Comparison of ENCODE assay signal across 1 cellular context in the genomic region with DNA sequence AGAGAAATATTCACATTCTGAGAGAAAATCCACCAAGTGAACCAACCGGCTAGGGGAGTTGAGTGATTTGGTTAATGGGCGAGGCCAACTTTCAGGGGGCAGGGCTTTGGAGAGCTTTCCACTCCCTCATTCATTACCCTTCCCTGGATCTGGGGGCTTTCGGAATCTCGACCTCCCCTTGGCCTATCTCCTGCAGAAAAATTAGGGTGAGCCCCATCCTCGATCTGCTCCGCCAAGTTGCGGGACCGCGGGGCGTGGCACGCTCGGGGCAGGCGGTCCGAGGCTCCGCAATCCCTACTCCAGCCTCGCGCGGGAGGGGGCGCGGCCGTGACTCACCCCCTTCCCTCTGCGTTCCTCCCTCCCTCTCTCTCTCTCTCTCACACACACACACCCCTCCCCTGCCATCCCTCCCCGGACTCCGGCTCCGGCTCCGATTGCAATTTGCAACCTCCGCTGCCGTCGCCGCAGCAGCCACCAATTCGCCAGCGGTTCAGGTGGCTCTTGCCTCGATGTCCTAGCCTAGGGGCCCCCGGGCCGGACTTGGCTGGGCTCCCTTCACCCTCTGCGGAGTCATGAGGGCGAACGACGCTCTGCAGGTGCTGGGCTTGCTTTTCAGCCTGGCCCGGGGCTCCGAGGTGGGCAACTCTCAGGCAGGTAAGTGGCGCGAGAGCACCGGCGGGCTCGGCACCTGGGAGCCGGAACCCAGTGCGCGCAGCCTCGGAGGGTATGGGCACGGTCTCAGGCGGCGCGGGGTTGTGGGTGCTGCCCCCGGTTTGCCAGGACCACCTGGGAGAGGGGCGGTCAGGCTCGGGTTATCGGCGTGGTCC.
A peak's percentile ranks its signal among the peaks of the same experiment; 100 is the strongest.
TF ChIP-seq lines count a peak whose summit lies in the region.

ERBB3 (plus strand) TSS at position 437 of the 827 bp plus-strand sequence; CDS start at position 573, 136 bp downstream.

TF ChIP-seq in HepG2, 621 proteins besides CTCF, POLR2A, EP300 and RAD21 (continued from another document and continues in another):
- TF ChIP-seq SP1 (IDR thresholded peaks at IDR 0.05) (no peak), SP1 (CRISPR knock-in tag; IDR thresholded peaks at IDR 0.05) (peak; percentile 76), ELF3 (CRISPR knock-in tag; IDR thresholded peaks at IDR 0.05) (no peak; the same call in 1 of the 2 replicates), ZNF331 (CRISPR knock-in tag; IDR thresholded peaks at IDR 0.05) (0 out of 2 replicates have a peak, but pooled peaks have one; percentile 22), REL (CRISPR knock-in tag; conservative IDR thresholded peaks at IDR 0.05) (no peak; the same call in 1 of the 2 replicates), ZZZ3 (CRISPR knock-in tag; IDR thresholded peaks at IDR 0.05; ENCODE audit: borderline replicate concordance) (no peak; the same call in 1 of the 2 replicates), ZNF441 (CRISPR knock-in tag; IDR thresholded peaks at IDR 0.05; ENCODE audit: borderline replicate concordance) (no peak; the same call in 1 of the 2 replicates), PLSCR1 (CRISPR knock-in tag; IDR thresholded peaks at IDR 0.05; ENCODE audit: borderline replicate concordance) (no peak), ZNF644 (CRISPR knock-in tag; IDR thresholded peaks at IDR 0.05; ENCODE audit: low read depth) (no peak), KMT2B (CRISPR knock-in tag; IDR thresholded peaks at IDR 0.05) (peak; percentile 43; the same call in 1 of the 2 replicates), THYN1 (CRISPR knock-in tag; IDR thresholded peaks at IDR 0.05; ENCODE audit: borderline replicate concordance, low read depth) (0 out of 2 replicates have a peak, but pooled peaks have one; percentile 64), ZSCAN21 (CRISPR knock-in tag; IDR thresholded peaks at IDR 0.05; ENCODE audit: borderline replicate concordance) (peak; percentile 74; the same call in 1 of the 2 replicates), GZF1 (CRISPR knock-in tag; IDR thresholded peaks at IDR 0.05) (no peak), SOX13 (IDR thresholded peaks at IDR 0.05) (no peak; the same call in 1 of the 2 replicates), SOX13 (CRISPR knock-in tag; conservative IDR thresholded peaks at IDR 0.05 in 1 of 2, IDR thresholded peaks at IDR 0.05 in 1 of 2) (peak in 1 of 2 experiments; percentile 65; a peak in 2 of 4 replicates), ARNT2 (CRISPR knock-in tag; IDR thresholded peaks at IDR 0.05; ENCODE audit: low read depth) (no peak; the same call in 1 of the 2 replicates), DNMT3B (CRISPR knock-in tag; conservative IDR thresholded peaks at IDR 0.05) (peak; percentile 62; the same call in 1 of the 2 replicates), NBN (conservative IDR thresholded peaks at IDR 0.05) (no peak), ZSCAN22 (CRISPR knock-in tag; IDR thresholded peaks at IDR 0.05) (no peak), ZNF232 (CRISPR knock-in tag; IDR thresholded peaks at IDR 0.05; ENCODE audit: borderline replicate concordance) (no peak; the same call in 1 of the 2 replicates), ZFP36 (IDR thresholded peaks at IDR 0.05; ENCODE audit: borderline replicate concordance, low read depth, low read length, partially characterized antibody) (no peak), ARNTL (CRISPR knock-in tag; IDR thresholded peaks at IDR 0.05) (no peak), ISL2 (CRISPR knock-in tag; IDR thresholded peaks at IDR 0.05) (peak; percentile 52), NFE2L1 (CRISPR knock-in tag; IDR thresholded peaks at IDR 0.05; ENCODE audit: borderline replicate concordance) (no peak), NR1H2 (CRISPR knock-in tag; IDR thresholded peaks at IDR 0.05; ENCODE audit: borderline replicate concordance, low read depth) (no peak), CENPX (CRISPR knock-in tag; IDR thresholded peaks at IDR 0.05) (no peak), ZNF329 (CRISPR knock-in tag; IDR thresholded peaks at IDR 0.05; ENCODE audit: low read depth) (peak; percentile 53; the same call in 1 of the 2 replicates)
- TF ChIP-seq, protein P1, sequence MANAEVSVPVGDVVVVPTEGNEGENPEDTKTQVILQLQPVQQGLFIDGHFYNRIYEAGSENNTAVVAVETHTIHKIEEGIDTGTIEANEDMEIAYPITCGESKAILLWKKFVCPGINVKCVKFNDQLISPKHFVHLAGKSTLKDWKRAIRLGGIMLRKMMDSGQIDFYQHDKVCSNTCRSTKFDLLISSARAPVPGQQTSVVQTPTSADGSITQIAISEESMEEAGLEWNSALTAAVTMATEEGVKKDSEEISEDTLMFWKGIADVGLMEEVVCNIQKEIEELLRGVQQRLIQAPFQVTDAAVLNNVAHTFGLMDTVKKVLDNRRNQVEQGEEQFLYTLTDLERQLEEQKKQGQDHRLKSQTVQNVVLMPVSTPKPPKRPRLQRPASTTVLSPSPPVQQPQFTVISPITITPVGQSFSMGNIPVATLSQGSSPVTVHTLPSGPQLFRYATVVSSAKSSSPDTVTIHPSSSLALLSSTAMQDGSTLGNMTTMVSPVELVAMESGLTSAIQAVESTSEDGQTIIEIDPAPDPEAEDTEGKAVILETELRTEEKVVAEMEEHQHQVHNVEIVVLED (CRISPR knock-in tag; IDR thresholded peaks at IDR 0.05; ENCODE audit: borderline replicate concordance): no peak; the same call in 1 of the 2 replicates
- TF ChIP-seq, protein P2, sequence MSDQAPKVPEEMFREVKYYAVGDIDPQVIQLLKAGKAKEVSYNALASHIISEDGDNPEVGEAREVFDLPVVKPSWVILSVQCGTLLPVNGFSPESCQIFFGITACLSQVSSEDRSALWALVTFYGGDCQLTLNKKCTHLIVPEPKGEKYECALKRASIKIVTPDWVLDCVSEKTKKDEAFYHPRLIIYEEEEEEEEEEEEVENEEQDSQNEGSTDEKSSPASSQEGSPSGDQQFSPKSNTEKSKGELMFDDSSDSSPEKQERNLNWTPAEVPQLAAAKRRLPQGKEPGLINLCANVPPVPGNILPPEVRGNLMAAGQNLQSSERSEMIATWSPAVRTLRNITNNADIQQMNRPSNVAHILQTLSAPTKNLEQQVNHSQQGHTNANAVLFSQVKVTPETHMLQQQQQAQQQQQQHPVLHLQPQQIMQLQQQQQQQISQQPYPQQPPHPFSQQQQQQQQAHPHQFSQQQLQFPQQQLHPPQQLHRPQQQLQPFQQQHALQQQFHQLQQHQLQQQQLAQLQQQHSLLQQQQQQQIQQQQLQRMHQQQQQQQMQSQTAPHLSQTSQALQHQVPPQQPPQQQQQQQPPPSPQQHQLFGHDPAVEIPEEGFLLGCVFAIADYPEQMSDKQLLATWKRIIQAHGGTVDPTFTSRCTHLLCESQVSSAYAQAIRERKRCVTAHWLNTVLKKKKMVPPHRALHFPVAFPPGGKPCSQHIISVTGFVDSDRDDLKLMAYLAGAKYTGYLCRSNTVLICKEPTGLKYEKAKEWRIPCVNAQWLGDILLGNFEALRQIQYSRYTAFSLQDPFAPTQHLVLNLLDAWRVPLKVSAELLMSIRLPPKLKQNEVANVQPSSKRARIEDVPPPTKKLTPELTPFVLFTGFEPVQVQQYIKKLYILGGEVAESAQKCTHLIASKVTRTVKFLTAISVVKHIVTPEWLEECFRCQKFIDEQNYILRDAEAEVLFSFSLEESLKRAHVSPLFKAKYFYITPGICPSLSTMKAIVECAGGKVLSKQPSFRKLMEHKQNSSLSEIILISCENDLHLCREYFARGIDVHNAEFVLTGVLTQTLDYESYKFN (CRISPR knock-in tag; conservative IDR thresholded peaks at IDR 0.05): peak; percentile 57
- TF ChIP-seq, protein P3, sequence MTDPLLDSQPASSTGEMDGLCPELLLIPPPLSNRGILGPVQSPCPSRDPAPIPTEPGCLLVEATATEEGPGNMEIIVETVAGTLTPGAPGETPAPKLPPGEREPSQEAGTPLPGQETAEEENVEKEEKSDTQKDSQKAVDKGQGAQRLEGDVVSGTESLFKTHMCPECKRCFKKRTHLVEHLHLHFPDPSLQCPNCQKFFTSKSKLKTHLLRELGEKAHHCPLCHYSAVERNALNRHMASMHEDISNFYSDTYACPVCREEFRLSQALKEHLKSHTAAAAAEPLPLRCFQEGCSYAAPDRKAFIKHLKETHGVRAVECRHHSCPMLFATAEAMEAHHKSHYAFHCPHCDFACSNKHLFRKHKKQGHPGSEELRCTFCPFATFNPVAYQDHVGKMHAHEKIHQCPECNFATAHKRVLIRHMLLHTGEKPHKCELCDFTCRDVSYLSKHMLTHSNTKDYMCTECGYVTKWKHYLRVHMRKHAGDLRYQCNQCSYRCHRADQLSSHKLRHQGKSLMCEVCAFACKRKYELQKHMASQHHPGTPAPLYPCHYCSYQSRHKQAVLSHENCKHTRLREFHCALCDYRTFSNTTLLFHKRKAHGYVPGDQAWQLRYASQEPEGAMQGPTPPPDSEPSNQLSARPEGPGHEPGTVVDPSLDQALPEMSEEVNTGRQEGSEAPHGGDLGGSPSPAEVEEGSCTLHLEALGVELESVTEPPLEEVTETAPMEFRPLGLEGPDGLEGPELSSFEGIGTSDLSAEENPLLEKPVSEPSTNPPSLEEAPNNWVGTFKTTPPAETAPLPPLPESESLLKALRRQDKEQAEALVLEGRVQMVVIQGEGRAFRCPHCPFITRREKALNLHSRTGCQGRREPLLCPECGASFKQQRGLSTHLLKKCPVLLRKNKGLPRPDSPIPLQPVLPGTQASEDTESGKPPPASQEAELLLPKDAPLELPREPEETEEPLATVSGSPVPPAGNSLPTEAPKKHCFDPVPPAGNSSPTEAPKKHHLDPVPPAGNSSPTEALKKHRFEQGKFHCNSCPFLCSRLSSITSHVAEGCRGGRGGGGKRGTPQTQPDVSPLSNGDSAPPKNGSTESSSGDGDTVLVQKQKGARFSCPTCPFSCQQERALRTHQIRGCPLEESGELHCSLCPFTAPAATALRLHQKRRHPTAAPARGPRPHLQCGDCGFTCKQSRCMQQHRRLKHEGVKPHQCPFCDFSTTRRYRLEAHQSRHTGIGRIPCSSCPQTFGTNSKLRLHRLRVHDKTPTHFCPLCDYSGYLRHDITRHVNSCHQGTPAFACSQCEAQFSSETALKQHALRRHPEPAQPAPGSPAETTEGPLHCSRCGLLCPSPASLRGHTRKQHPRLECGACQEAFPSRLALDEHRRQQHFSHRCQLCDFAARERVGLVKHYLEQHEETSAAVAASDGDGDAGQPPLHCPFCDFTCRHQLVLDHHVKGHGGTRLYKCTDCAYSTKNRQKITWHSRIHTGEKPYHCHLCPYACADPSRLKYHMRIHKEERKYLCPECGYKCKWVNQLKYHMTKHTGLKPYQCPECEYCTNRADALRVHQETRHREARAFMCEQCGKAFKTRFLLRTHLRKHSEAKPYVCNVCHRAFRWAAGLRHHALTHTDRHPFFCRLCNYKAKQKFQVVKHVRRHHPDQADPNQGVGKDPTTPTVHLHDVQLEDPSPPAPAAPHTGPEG (CRISPR knock-in tag; IDR thresholded peaks at IDR 0.05): no peak
- TF ChIP-seq, protein P4, sequence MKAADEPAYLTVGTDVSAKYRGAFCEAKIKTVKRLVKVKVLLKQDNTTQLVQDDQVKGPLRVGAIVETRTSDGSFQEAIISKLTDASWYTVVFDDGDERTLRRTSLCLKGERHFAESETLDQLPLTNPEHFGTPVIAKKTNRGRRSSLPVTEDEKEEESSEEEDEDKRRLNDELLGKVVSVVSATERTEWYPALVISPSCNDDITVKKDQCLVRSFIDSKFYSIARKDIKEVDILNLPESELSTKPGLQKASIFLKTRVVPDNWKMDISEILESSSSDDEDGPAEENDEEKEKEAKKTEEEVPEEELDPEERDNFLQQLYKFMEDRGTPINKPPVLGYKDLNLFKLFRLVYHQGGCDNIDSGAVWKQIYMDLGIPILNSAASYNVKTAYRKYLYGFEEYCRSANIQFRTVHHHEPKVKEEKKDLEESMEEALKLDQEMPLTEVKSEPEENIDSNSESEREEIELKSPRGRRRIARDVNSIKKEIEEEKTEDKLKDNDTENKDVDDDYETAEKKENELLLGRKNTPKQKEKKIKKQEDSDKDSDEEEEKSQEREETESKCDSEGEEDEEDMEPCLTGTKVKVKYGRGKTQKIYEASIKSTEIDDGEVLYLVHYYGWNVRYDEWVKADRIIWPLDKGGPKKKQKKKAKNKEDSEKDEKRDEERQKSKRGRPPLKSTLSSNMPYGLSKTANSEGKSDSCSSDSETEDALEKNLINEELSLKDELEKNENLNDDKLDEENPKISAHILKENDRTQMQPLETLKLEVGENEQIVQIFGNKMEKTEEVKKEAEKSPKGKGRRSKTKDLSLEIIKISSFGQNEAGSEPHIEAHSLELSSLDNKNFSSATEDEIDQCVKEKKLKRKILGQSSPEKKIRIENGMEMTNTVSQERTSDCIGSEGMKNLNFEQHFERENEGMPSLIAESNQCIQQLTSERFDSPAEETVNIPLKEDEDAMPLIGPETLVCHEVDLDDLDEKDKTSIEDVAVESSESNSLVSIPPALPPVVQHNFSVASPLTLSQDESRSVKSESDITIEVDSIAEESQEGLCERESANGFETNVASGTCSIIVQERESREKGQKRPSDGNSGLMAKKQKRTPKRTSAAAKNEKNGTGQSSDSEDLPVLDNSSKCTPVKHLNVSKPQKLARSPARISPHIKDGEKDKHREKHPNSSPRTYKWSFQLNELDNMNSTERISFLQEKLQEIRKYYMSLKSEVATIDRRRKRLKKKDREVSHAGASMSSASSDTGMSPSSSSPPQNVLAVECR (CRISPR knock-in tag; IDR thresholded peaks at IDR 0.05; ENCODE audit: borderline replicate concordance): peak; percentile 59; the same call in 1 of the 2 replicates
- TF ChIP-seq, protein P5, sequence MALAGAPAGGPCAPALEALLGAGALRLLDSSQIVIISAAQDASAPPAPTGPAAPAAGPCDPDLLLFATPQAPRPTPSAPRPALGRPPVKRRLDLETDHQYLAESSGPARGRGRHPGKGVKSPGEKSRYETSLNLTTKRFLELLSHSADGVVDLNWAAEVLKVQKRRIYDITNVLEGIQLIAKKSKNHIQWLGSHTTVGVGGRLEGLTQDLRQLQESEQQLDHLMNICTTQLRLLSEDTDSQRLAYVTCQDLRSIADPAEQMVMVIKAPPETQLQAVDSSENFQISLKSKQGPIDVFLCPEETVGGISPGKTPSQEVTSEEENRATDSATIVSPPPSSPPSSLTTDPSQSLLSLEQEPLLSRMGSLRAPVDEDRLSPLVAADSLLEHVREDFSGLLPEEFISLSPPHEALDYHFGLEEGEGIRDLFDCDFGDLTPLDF (CRISPR knock-in tag; IDR thresholded peaks at IDR 0.05): no peak; the same call in 1 of the 2 replicates
- TF ChIP-seq, protein P6, sequence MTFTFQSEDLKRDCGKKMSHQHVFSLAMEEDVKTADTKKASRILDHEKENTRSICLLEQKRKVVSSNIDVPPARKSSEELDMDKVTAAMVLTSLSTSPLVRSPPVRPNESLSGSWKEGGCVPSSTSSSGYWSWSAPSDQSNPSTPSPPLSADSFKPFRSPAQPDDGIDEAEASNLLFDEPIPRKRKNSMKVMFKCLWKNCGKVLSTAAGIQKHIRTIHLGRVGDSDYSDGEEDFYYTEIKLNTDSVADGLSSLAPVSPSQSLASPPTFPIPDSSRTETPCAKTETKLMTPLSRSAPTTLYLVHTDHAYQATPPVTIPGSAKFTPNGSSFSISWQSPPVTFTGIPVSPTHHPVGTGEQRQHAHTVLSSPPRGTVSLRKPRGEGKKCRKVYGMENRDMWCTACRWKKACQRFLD (CRISPR knock-in tag; IDR thresholded peaks at IDR 0.05; ENCODE audit: borderline replicate concordance): no peak; the same call in 1 of the 2 replicates
